In genomic region chr3:110314512-110315114, GRCh38 we compare ENCODE assay signal across 8 cellular contexts.
A peak's percentile ranks its signal among the peaks of the same experiment; 100 is the strongest.
DNase-seq lines count a peak whose midpoint lies in the region; ATAC-seq and TF ChIP-seq lines count a peak whose summit lies in the region.

No MANE protein-coding gene starts in this region.

- H3K27me3 ChIP-seq in NT2/D1 (ENCODE audit: insufficient read depth, insufficient read length) (no peaks in the 10 kb centered on the region), transverse colon (no peaks in the 10 kb centered on the region)

- 31 to 79% methylated on average over 3 to 7 of the region's 7 CpGs for WGBS in transverse colon (ENCODE audit: low coverage in 1 of 2), 2 donors

- DNase-seq in DMS114 treated with DMSO at 0.1 percent for 48 hours (lab: John Stamatoyannopoulos, UW; ENCODE audit: unreplicated experiment): peak; percentile 56
- DNase-seq in GM20000 (ENCODE audit: low spot score): peak; percentile 36
- DNase-seq in NT2/D1 (ENCODE audit: low read depth, low spot score): peak; percentile 73
- peak; percentile 52 for DNase-seq in activated T-cell treated with anti-CD3 and anti-CD28 coated beads for 24 hours (ENCODE audit: low read depth)
- DNase-seq in fibroblast of pulmonary artery (ENCODE audit: low read depth): peak; percentile 71
- DNase-seq in omental fat pad (ENCODE audit: low spot score): peak; percentile 22
- DNase-seq in transverse colon: peak; percentile 53

- H3K9ac ChIP-seq in NT2/D1 (ENCODE audit: insufficient read length, low read depth): no peak overlapping the region

- intact Hi-C loops in transverse colon (cut with DNase I; ENCODE audit: low total_unique reads): no loop called here

- H3K36me3 ChIP-seq in NT2/D1 (ENCODE audit: insufficient read depth, insufficient read length, low read length) (no peaks in the 10 kb centered on the region), transverse colon (no peaks in the 10 kb centered on the region)

- H3K9me3 ChIP-seq in NT2/D1 (ENCODE audit: insufficient read depth, low read length): no peaks in the 10 kb centered on the region
- no peaks in the 10 kb centered on the region for H3K9me3 ChIP-seq in transverse colon

- in situ Hi-C loops in transverse colon (cut with MboI; ENCODE audit: low pct_ligation_motif_present in 1 of 4, low pct_unique_long_range_greater_than_20kb in 1 of 4, low sequenced_read_pairs in 3 of 4): loop anchor here (10.0 to 25.0 kb wide), 2 partner anchors 577 to 580 kb away; no protein-coding TSS in a partner anchor

- H3K4me3 ChIP-seq in NT2/D1 (ENCODE audit: insufficient read length, low read depth) (no peak overlapping the region), fibroblast of pulmonary artery (replicated peaks; ENCODE audit: low read depth, low read length) (no peak overlapping the region), transverse colon (no peak overlapping the region)

- ATAC-seq in HG03565 (IDR thresholded peaks at IDR 0.05; ENCODE audit: unreplicated experiment) (peak; percentile 93), omental fat pad (ENCODE audit: low FRiP score) (no peak)

- no peak for TF ChIP-seq EP300 in transverse colon (IDR thresholded peaks at IDR 0.05; ENCODE audit: low read depth)

- H3K4me1 ChIP-seq in NT2/D1 (ENCODE audit: insufficient read depth, insufficient read length) (no peaks in the 10 kb centered on the region), transverse colon (no peaks in the 10 kb centered on the region)

- TF ChIP-seq POLR2A in transverse colon (IDR thresholded peaks at IDR 0.05): no peak

- no peak overlapping the region for H3K27ac ChIP-seq in transverse colon

- peak; percentile 77 for TF ChIP-seq CTCF in GM20000 (IDR thresholded peaks at IDR 0.05; ENCODE audit: extremely low read depth, missing control alignments)
- peak; percentile 77 for TF ChIP-seq CTCF in fibroblast of pulmonary artery (IDR thresholded peaks at IDR 0.05; ENCODE audit: low read length, missing control alignments)
- TF ChIP-seq CTCF in omental fat pad (IDR thresholded peaks at IDR 0.05): no peak
- TF ChIP-seq CTCF in transverse colon (IDR thresholded peaks at IDR 0.05): peak; percentile 71 to 81 (median 77)

Comparison
In these comparisons a context has a peak if more than half of its experiments do, and no peak if none do; other contexts are left out.
1. DNase-seq: peak in every context shown above with its lines; median percentile 73 in NT2/D1; 71 in fibroblast of pulmonary artery; 56 in DMS114 treated with DMSO at 0.1 percent for 48 hours; 53 in transverse colon; 52 in activated T-cell treated with anti-CD3 and anti-CD28 coated beads for 24 hours; 36 in GM20000; 22 in omental fat pad.
2. CTCF ChIP-seq: peak in GM20000 (single experiment), fibroblast of pulmonary artery (single experiment) and transverse colon (5 of 5); none in omental fat pad (0 of 3).